Comparison of ENCODE assay signal across 8 cellular contexts in genomic region chr3:185537369-185537970, GRCh38. TPM values are rescaled to one million over a fixed set of nuclear protein-coding genes. Genes with fewer than 3 reads are reported as not detected.
DNase-seq lines count a peak whose midpoint lies in the region; ATAC-seq and TF ChIP-seq lines count a peak whose summit lies in the region.

No MANE protein-coding gene starts in this region.

- peak; percentile 97 for ATAC-seq in HG03469 (IDR thresholded peaks at IDR 0.05; ENCODE audit: unreplicated experiment)

- 23 to 33% methylated on average over 8 to 9 of the region's 9 CpGs for WGBS in esophagus squamous epithelium, 2 donors
- WGBS in prostate gland, result 45% methylated on average over 9 of the region's 9 CpGs

- H3K4me3 ChIP-seq in esophagus squamous epithelium (no peak overlapping the region), prostate gland (no peak overlapping the region)

- H3K36me3 ChIP-seq in esophagus squamous epithelium, result no peaks in the 10 kb centered on the region
- H3K36me3 ChIP-seq in prostate gland, result no peaks in the 10 kb centered on the region

- intact Hi-C loops in esophagus squamous epithelium (cut with DNase I) (no loop called here), prostate gland (cut with DNase I) (no loop called here)

- peak overlapping the region; percentile 70 to 84 (median 78) for H3K27ac ChIP-seq in esophagus squamous epithelium
- peak overlapping the region; percentile 66 to 70 for H3K27ac ChIP-seq in prostate gland

- TF ChIP-seq POLR2A in esophagus squamous epithelium (IDR thresholded peaks at IDR 0.05) (no peak), prostate gland (IDR thresholded peaks at IDR 0.05) (no peak)

- TF ChIP-seq CTCF in GM20000 (IDR thresholded peaks at IDR 0.05; ENCODE audit: extremely low read depth, missing control alignments) (no peak), esophagus squamous epithelium (IDR thresholded peaks at IDR 0.05) (peak in 2 of 6 experiments; percentile 10 to 14), prostate gland (IDR thresholded peaks at IDR 0.05) (no peak)

- H3K27me3 ChIP-seq in esophagus squamous epithelium, result no peaks in the 10 kb centered on the region
- no peaks in the 10 kb centered on the region for H3K27me3 ChIP-seq in prostate gland (replicated peaks; ENCODE audit: insufficient read depth)

- peaks cover 6 to 15% (median 8%) of the 10 kb centered on the region in 3 donors for H3K4me1 ChIP-seq in esophagus squamous epithelium
- no peaks in the 10 kb centered on the region for H3K4me1 ChIP-seq in prostate gland (replicated peaks)

- DNase-seq in GF-D8 (lab: John Stamatoyannopoulos, UW) (peak; percentile 91), GM20000 (ENCODE audit: low spot score) (peak; percentile 81), SW 1271 (lab: John Stamatoyannopoulos, UW) (peak; percentile 93 to 98), esophagus squamous epithelium (lab: John Stamatoyannopoulos, UW) (no peak), prostate gland (ENCODE audit: low spot score) (peak; percentile 67), retina (no peak), ecto neural progenitor cell (ENCODE audit: low spot score) (no peak)

- H3K9me3 ChIP-seq in esophagus squamous epithelium (no peaks in the 10 kb centered on the region), prostate gland (no peaks in the 10 kb centered on the region)

RNA-seq across cellular contexts. Expression of gene LIPH, which starts 14.9 kb away (rescaled TPM):
- 10 to 100 TPM in 3 of 4 donors, 1 to 10 TPM in 1; 5.7 to 11.3 (median 10.8) TPM for total RNA-seq in esophagus squamous epithelium
- total RNA-seq in prostate gland, result 10 to 100 TPM; 17.0 to 19.6 TPM

RNA-seq across cellular contexts. Expression of gene TMEM41A, which starts 38.6 kb away (rescaled TPM):
- 10 to 100 TPM; 15.6 to 25.9 (median 20.3) TPM for total RNA-seq in esophagus squamous epithelium
- total RNA-seq in prostate gland, result 10 to 100 TPM; 16.4 to 24.5 TPM

RNA-seq across cellular contexts. Expression of gene SENP2, which starts 48.6 kb away (rescaled TPM):
- total RNA-seq in esophagus squamous epithelium (10 to 100 TPM in 3 of 4 donors, 1 to 10 TPM in 1; 9.6 to 33.2 (median 20.1) TPM), prostate gland (10 to 100 TPM; 25.3 to 27.0 TPM)

Comparison
In these comparisons a context has a peak if more than half of its experiments do, and no peak if none do; other contexts are left out.
1. DNase-seq: peak in GF-D8 (single experiment), GM20000 (single experiment), SW 1271 (2 of 2) and prostate gland (single experiment); none in esophagus squamous epithelium (single experiment), retina (single experiment) and ecto neural progenitor cell (single experiment).